In the genomic region with DNA sequence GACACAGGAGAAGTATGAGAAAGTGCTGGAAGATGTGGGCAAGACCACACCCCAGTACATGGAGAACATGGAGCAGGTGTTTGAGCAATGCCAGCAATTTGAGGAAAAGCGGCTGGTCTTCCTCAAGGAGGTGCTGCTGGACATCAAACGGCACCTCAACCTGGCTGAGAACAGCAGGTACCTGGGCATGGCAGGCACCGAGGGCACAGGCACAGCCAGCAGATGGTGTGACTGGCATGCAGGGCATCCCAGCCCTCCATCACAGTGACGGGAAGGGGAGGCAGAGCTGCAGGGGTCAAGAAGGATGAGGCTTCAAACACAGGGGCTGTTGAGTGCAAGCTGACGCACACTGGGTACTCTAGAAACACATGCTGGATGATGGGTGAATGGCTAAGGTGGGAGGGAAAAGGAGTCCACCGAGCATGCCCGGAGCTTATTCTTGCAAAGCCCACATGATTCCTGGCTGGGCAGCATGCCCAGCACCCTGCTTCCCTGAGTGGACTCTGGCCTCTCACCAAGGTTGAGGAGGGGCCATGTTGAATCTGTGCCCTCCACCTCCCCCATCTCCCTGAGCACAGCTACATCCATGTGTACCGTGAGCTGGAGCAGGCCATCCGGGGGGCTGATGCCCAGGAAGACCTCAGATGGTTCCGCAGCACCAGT, we compare ENCODE assay signal across 15 cellular contexts. TPM values are rescaled to one million over a fixed set of nuclear protein-coding genes. Genes with fewer than 3 reads are reported as not detected.
DNase-seq lines count a peak whose midpoint lies in the region; ATAC-seq, FAIRE-seq and TF ChIP-seq lines count a peak whose summit lies in the region.
"Had no signal": no experiment of that assay in that cellular context is flagged by ENCODE, and none has a peak within 500 bp of the region (broad histone marks: within the 10 kb centered on the region; RNA-seq: fewer than 3 reads in every experiment).

No MANE protein-coding gene starts in this region.

- H3T11ph ChIP-seq in H9 (ENCODE audit: low read length) = no peak overlapping the region

- TF ChIP-seq CTCF in H9 (conservative IDR thresholded peaks at IDR 0.05) (0 out of 3 replicates have a peak, but pooled peaks have one; percentile 16), epithelial cell of proximal tubule (conservative IDR thresholded peaks at IDR 0.05; ENCODE audit: low read depth, low read length) (peak; percentile 26), natural killer cell (IDR thresholded peaks at IDR 0.05) (no peak)

- no peak overlapping the region for H3K23ac ChIP-seq in H9 (ENCODE audit: insufficient read length, low read depth, low read length)
- no peak overlapping the region for H3K23ac ChIP-seq in trophoblast cell (ENCODE audit: low read length)

- H2BK12ac ChIP-seq in H9 (ENCODE audit: insufficient read length, low read depth, low read length) (no peak overlapping the region), trophoblast cell (ENCODE audit: low read length) (no peak overlapping the region)

- H3K9me3 Mint-ChIP-seq in H9 (no peaks in the 10 kb centered on the region), natural killer cell (no peaks in the 10 kb centered on the region)
- H3K9me3 Mint-ChIP-seq in activated naive CD8-positive, alpha-beta T cell treated with anti-CD3 and anti-CD28 coated beads for 36 hours = no peaks in the 10 kb centered on the region
- H3K9me3 Mint-ChIP-seq: stimulated activated naive CD8-positive, alpha-beta T cell treated with anti-CD3 and anti-CD28 coated beads, Interleukin-15, Interleukin-2, amounts not matched to agents 100 ng/mL and 50 ng/mL, for 24 hours had no signal

- no peaks in the 10 kb centered on the region for H3K23me2 ChIP-seq in H9 (ENCODE audit: insufficient read length, low read depth, low read length, poor library complexity, severe bottlenecking)

- no peak overlapping the region for H3K56ac ChIP-seq in H9 (ENCODE audit: insufficient read length, low read depth, low read length)

- H3K36me3 Mint-ChIP-seq in H9 (ENCODE audit: insufficient read depth in 1 of 3, low read depth in 3 of 3) (peaks cover 0 to 3% (median 0%) of the 10 kb centered on the region in 3 experiments; a peak in 2 of 7 replicates), natural killer cell (no peaks in the 10 kb centered on the region)
- H3K36me3 Mint-ChIP-seq in activated naive CD8-positive, alpha-beta T cell treated with anti-CD3 and anti-CD28 coated beads for 36 hours = no peaks in the 10 kb centered on the region
- H3K36me3 Mint-ChIP-seq: activated naive CD8-positive, alpha-beta T cell; CD14-positive monocyte had no signal

- H3K9me3 ChIP-seq in H9 (ENCODE audit: control insufficient read depth, low read depth, low read length) = no peaks in the 10 kb centered on the region
- H3K9me3 ChIP-seq in trophoblast cell (ENCODE audit: insufficient read depth, low read depth, low read length) = peaks cover 2% of the 10 kb centered on the region

- H3K27ac Mint-ChIP-seq in H9 (no peak overlapping the region), natural killer cell (no peak overlapping the region)
- H3K27ac Mint-ChIP-seq in activated naive CD8-positive, alpha-beta T cell treated with anti-CD3 and anti-CD28 coated beads for 36 hours = no peak overlapping the region
- H3K27ac Mint-ChIP-seq: activated naive CD8-positive, alpha-beta T cell; CD14-positive monocyte; stimulated activated naive CD8-positive, alpha-beta T cell treated with anti-CD3 and anti-CD28 coated beads, Interleukin-15, Interleukin-2, amounts not matched to agents 100 ng/mL and 50 ng/mL, for 24 hours had no signal

- no peaks in the 10 kb centered on the region for H3K36me3 ChIP-seq in trophoblast cell (ENCODE audit: control insufficient read depth in 1 of 2, insufficient read depth in 2 of 2, low read length in 2 of 2)

- H3K14ac ChIP-seq in H9 (ENCODE audit: insufficient read depth, low read length) = no peak overlapping the region
- H3K14ac ChIP-seq in trophoblast cell (ENCODE audit: low read length) = no peak overlapping the region

- H4K20me1 ChIP-seq in H9 (ENCODE audit: control insufficient read depth, insufficient read depth, insufficient read length) = no peaks in the 10 kb centered on the region

- WGBS in H9 (ENCODE audit: extremely low coverage, insufficient read length, low lambda C conversion rate) = no CpG with 5 or more reads among the region's 10 CpGs
- no CpG with 5 or more reads among the region's 10 CpGs for WGBS in trophoblast cell (ENCODE audit: extremely low coverage, insufficient coverage, insufficient read length)

- H3K9ac ChIP-seq in H9 (ENCODE audit: extremely low read depth, insufficient read length, low read length) (no peak overlapping the region), trophoblast cell (ENCODE audit: low read length) (no peak overlapping the region)

- H3K27me3 Mint-ChIP-seq in H9 (ENCODE audit: low read depth) (peaks cover 2% of the 10 kb centered on the region; the same call in 1 of the 2 replicates), natural killer cell (ENCODE audit: low read depth in 2 of 2) (no peaks in the 10 kb centered on the region)
- H3K27me3 Mint-ChIP-seq in activated naive CD8-positive, alpha-beta T cell treated with anti-CD3 and anti-CD28 coated beads for 36 hours = no peaks in the 10 kb centered on the region
- H3K27me3 Mint-ChIP-seq: activated naive CD8-positive, alpha-beta T cell; stimulated activated naive CD8-positive, alpha-beta T cell treated with anti-CD3 and anti-CD28 coated beads, Interleukin-15, Interleukin-2, amounts not matched to agents 100 ng/mL and 50 ng/mL, for 24 hours had no signal

- no peak for ATAC-seq in natural killer cell
- ATAC-seq: sciatic nerve had no signal

- no peak for FAIRE-seq in RCC 7860 (lab: Jason Lieb, UNC)
- FAIRE-seq: H54 had no signal

- H2BK120ac ChIP-seq in H9 (ENCODE audit: low read depth, low read length, poor library complexity, severe bottlenecking) (no peak overlapping the region), trophoblast cell (ENCODE audit: insufficient read depth, low read length, poor library complexity) (no peak overlapping the region)

- H3K79me2 ChIP-seq in H9 (ENCODE audit: insufficient read depth, low read length) = no peaks in the 10 kb centered on the region
- H3K79me2 ChIP-seq in trophoblast cell (ENCODE audit: control insufficient read depth, insufficient read depth, low read length, poor library complexity) = no peaks in the 10 kb centered on the region

- no peak overlapping the region for H3K18ac ChIP-seq in H9 (ENCODE audit: insufficient read length, low read depth, low read length)
- no peak overlapping the region for H3K18ac ChIP-seq in trophoblast cell (ENCODE audit: low read length)

- H3K79me1 ChIP-seq in H9 (ENCODE audit: insufficient read depth, low read depth, low read length, poor library complexity, severe bottlenecking) (no peaks in the 10 kb centered on the region), trophoblast cell (ENCODE audit: low read length) (no peaks in the 10 kb centered on the region)

- H2AK5ac ChIP-seq in H9 (ENCODE audit: insufficient read length, low read length) (no peak overlapping the region), trophoblast cell (ENCODE audit: low read length) (no peak overlapping the region)

- H3K4ac ChIP-seq in H9 (ENCODE audit: low read depth, low read length) (no peak overlapping the region), trophoblast cell (ENCODE audit: low read depth, low read length) (no peak overlapping the region)

- H4K5ac ChIP-seq in H9 (ENCODE audit: insufficient read length, low read depth, low read length) = no peak overlapping the region

- H3K4me1 Mint-ChIP-seq in H9 (peaks cover 21 to 45% of the 10 kb centered on the region in 2 experiments), natural killer cell (peaks cover 7 to 8% of the 10 kb centered on the region in 2 donors)
- H3K4me1 Mint-ChIP-seq in activated naive CD8-positive, alpha-beta T cell treated with anti-CD3 and anti-CD28 coated beads for 36 hours = peaks cover 1% of the 10 kb centered on the region

- H3K4me3 Mint-ChIP-seq in H9 = no peak overlapping the region; a peak in 1 of 5 replicates
- H3K4me3 Mint-ChIP-seq in activated naive CD8-positive, alpha-beta T cell treated with anti-CD3 and anti-CD28 coated beads for 36 hours = no peak overlapping the region
- H3K4me3 Mint-ChIP-seq in natural killer cell = no peak overlapping the region
- H3K4me3 Mint-ChIP-seq: activated naive CD8-positive, alpha-beta T cell; CD14-positive monocyte; stimulated activated naive CD8-positive, alpha-beta T cell treated with anti-CD3 and anti-CD28 coated beads, Interleukin-15, Interleukin-2, amounts not matched to agents 100 ng/mL and 50 ng/mL, for 24 hours had no signal

- H4K91ac ChIP-seq in H9 (ENCODE audit: insufficient read length, low read depth, low read length) = no peak overlapping the region
- H4K91ac ChIP-seq in trophoblast cell (ENCODE audit: low read depth, low read length) = no peak overlapping the region

- no peak overlapping the region for H2BK15ac ChIP-seq in H9 (ENCODE audit: low read depth, low read length)

- H2AFZ ChIP-seq in H9 (ENCODE audit: low read length) (no peak overlapping the region), trophoblast cell (ENCODE audit: insufficient read depth, low read length, poor library complexity) (no peak overlapping the region)

- DNase-seq in H9 = no peak
- DNase-seq in NCI-H2196 (lab: John Stamatoyannopoulos, UW; ENCODE audit: unreplicated experiment) = peak; percentile 83
- DNase-seq in epithelial cell of proximal tubule (ENCODE audit: low read depth) = peak; percentile 41
- no peak for DNase-seq in trophoblast cell
- no peak for DNase-seq in activated naive CD8-positive, alpha-beta T cell treated with anti-CD3 and anti-CD28 coated beads for 36 hours
- DNase-seq in RCC 7860 (ENCODE audit: low spot score) = no peak
- no peak for DNase-seq in NCI-H2227 (lab: John Stamatoyannopoulos, UW; ENCODE audit: unreplicated experiment)
- DNase-seq in natural killer cell = no peak

- H4K8ac ChIP-seq in H9 (replicated peaks; ENCODE audit: insufficient read length, low read depth, low read length) (no peak overlapping the region), trophoblast cell (ENCODE audit: low read depth, low read length) (no peak overlapping the region)

- H3K4me2 ChIP-seq in H9 (ENCODE audit: insufficient read depth, insufficient read length, low read length) (no peak overlapping the region), trophoblast cell (ENCODE audit: low read length) (no peak overlapping the region)

- H3K27ac ChIP-seq in H9 (ENCODE audit: insufficient read length, low read depth, low read length) (no peak overlapping the region), trophoblast cell (ENCODE audit: low read depth, low read length) (no peak overlapping the region)
- H3K27ac ChIP-seq: coronary artery had no signal

- peaks cover 3% of the 10 kb centered on the region; the same call in 1 of the 2 replicates for H3K4me1 ChIP-seq in H9 (ENCODE audit: insufficient read depth, low read length)
- peaks cover 0 to 4% of the 10 kb centered on the region in 2 experiments for H3K4me1 ChIP-seq in trophoblast cell (ENCODE audit: control insufficient read depth in 1 of 2, insufficient read depth in 2 of 2, low read length in 2 of 2)

- H3K27me3 ChIP-seq in H9 (ENCODE audit: insufficient read depth, low read length) (no peaks in the 10 kb centered on the region), trophoblast cell (ENCODE audit: insufficient read depth, low read length) (no peaks in the 10 kb centered on the region)

- intact Hi-C loops in natural killer cell (cut with micrococcal nuclease) = loop anchor here (5.0 kb wide), 1 partner anchor 287 kb away; no protein-coding TSS in a partner anchor

- H2BK5ac ChIP-seq in H9 (ENCODE audit: insufficient read length, low read length) (no peak overlapping the region), trophoblast cell (ENCODE audit: low read depth, low read length, poor library complexity) (no peak overlapping the region)

- no peak overlapping the region for H2BK20ac ChIP-seq in H9 (ENCODE audit: low read depth, low read length, poor library complexity, severe bottlenecking)

- H3K4me3 ChIP-seq in epithelial cell of proximal tubule (ENCODE audit: low read depth, low read length) = no peak overlapping the region
- H3K4me3 ChIP-seq in trophoblast cell (ENCODE audit: low read depth, low read length) = peak overlapping the region; percentile 37
- H3K4me3 ChIP-seq: coronary artery had no signal

- no peak overlapping the region for H4K12ac ChIP-seq in trophoblast cell (ENCODE audit: low read depth, low read length)

RNA-seq across cellular contexts. Expression of a gene that starts 26.3 kb away (rescaled TPM):
- total RNA-seq in H9 (2021) (0.15 and 0.22 TPM in 2 replicates), epithelial cell of proximal tubule (0.07 TPM in 1 of 2 replicates, not detected in the other), natural killer cell (under 1 TPM; 0.25 to 0.68 (median 0.45) TPM)
- polyA plus RNA-seq in trophoblast cell (2013) = 0.18 and 0.30 TPM in 2 replicates
- not detected for total RNA-seq in activated naive CD8-positive, alpha-beta T cell treated with anti-CD3 and anti-CD28 coated beads for 36 hours
- total RNA-seq: sciatic nerve, SK-MEL-5 had no signal
- polyA plus RNA-seq: CD14-positive monocyte had no signal

Comparison
In these comparisons a context has a peak if more than half of its experiments do, and no peak if none do; other contexts are left out.
1. DNase-seq: peak in NCI-H2196 (single experiment) and epithelial cell of proximal tubule (single experiment); none in H9 (single experiment), trophoblast cell (0 of 2), activated naive CD8-positive, alpha-beta T cell treated with anti-CD3 and anti-CD28 coated beads for 36 hours (single experiment), RCC 7860 (single experiment), NCI-H2227 (single experiment) and natural killer cell (single experiment).